1 cellular context compared by ENCODE assay signal in genomic region chr1:12229835-12230548, GRCh38.
TF ChIP-seq lines count a peak whose summit lies in the region.

Gene VPS13D (plus strand): TSS chr1:12230030. CDS start chr1:12234267, 4,237 bp downstream.

TF ChIP-seq in K562, 482 proteins besides CTCF, POLR2A, EP300 and RAD21 (continued from another document and continues in another):
- no peak for TF ChIP-seq ZNF398 (CRISPR knock-in tag; IDR thresholded peaks at IDR 0.05)
- no peak for TF ChIP-seq FUS (optimal IDR thresholded peaks at IDR 0.05; ENCODE audit: low read depth, low read length)
- no peak for TF ChIP-seq SUPT5H (IDR thresholded peaks at IDR 0.05)
- peak; percentile 46 for TF ChIP-seq TBP (optimal IDR thresholded peaks at IDR 0.05; ENCODE audit: low read depth, low read length)
- no peak for TF ChIP-seq ZNF561 (CRISPR knock-in tag; conservative IDR thresholded peaks at IDR 0.05)
- TF ChIP-seq PREB (CRISPR knock-in tag; IDR thresholded peaks at IDR 0.05), result no peak
- TF ChIP-seq POLR2G (IDR thresholded peaks at IDR 0.05; ENCODE audit: low read depth, low read length), result peak; percentile 83
- TF ChIP-seq TAF15 (IDR thresholded peaks at IDR 0.05; ENCODE audit: low read depth, low read length), result no peak
- peak; percentile 74; the same call in 1 of the 2 replicates for TF ChIP-seq ARID4B (CRISPR knock-in tag; IDR thresholded peaks at IDR 0.05)
- peak; percentile 99 for TF ChIP-seq RBBP5 (IDR thresholded peaks at IDR 0.05; ENCODE audit: borderline replicate concordance, insufficient read depth, low read length, poor library complexity, severe bottlenecking)
- no peak for TF ChIP-seq PRDM10 (IDR thresholded peaks at IDR 0.05; ENCODE audit: partially characterized antibody)
- TF ChIP-seq FOXA1 (IDR thresholded peaks at IDR 0.05; ENCODE audit: borderline replicate concordance), result no peak
- no peak for TF ChIP-seq USF1 (CRISPR knock-in tag; IDR thresholded peaks at IDR 0.05)
- TF ChIP-seq BRF2 (IDR thresholded peaks at IDR 0.05; ENCODE audit: borderline replicate concordance, insufficient read depth, insufficient read length), result no peak
- TF ChIP-seq RREB1 (CRISPR knock-in tag; IDR thresholded peaks at IDR 0.05), result 0 out of 2 replicates have a peak, but pooled peaks have one; percentile 25
- TF ChIP-seq ZNF232 (CRISPR knock-in tag; IDR thresholded peaks at IDR 0.05), result no peak
- peak; percentile 58 to 96; a peak in 2 of 4 replicates for TF ChIP-seq ZNF639 (CRISPR knock-in tag; conservative IDR thresholded peaks at IDR 0.05 in 1 of 2, IDR thresholded peaks at IDR 0.05 in 1 of 2)
- TF ChIP-seq RFX7 (CRISPR knock-in tag; IDR thresholded peaks at IDR 0.05), result no peak
- TF ChIP-seq ZNF431 (CRISPR knock-in tag; IDR thresholded peaks at IDR 0.05), result no peak
- 0 out of 2 replicates have a peak, but pooled peaks have one; percentile 25 for TF ChIP-seq ZNF282 (CRISPR knock-in tag; IDR thresholded peaks at IDR 0.05)
- TF ChIP-seq FOXK1 (CRISPR knock-in tag; IDR thresholded peaks at IDR 0.05; ENCODE audit: borderline replicate concordance), result peak; percentile 35; the same call in 1 of the 2 replicates
- peak; percentile 76 for TF ChIP-seq PCBP1 (IDR thresholded peaks at IDR 0.05; ENCODE audit: low read depth, low read length, poor library complexity, severe bottlenecking)
- no peak for TF ChIP-seq HIVEP1 (CRISPR knock-in tag; IDR thresholded peaks at IDR 0.05)
- no peak for TF ChIP-seq IRF9 (tag; IDR thresholded peaks at IDR 0.05)
- TF ChIP-seq NR3C1 (CRISPR knock-in tag; IDR thresholded peaks at IDR 0.05), result peak; percentile 62
- no peak for TF ChIP-seq BCOR (IDR thresholded peaks at IDR 0.05)
- TF ChIP-seq HDAC6 (IDR thresholded peaks at IDR 0.05; ENCODE audit: low read depth, low read length), result no peak
- TF ChIP-seq SIN3B (IDR thresholded peaks at IDR 0.05; ENCODE audit: low read depth), result peak; percentile 88
